ENCODE assay signal across 1 cellular context in the genomic region with DNA sequence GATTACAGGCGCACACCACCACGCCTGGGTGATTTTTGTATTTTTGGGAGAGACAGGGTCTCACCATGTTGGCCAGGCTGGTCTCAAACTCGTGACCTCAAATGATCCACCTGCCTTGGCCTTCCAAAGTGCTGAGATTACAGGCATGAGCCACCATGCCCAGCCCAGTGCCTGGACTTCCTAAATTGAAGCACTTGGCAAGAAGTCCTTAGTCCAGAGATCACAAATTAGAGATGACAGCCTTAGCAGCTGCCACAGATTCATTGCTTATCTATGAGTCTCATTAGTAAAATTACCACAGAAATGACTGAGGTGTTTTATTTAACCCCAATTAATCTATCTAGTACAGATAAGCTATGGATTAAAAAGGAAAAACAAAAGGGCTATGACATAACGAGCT.
TF ChIP-seq lines count a peak whose summit lies in the region.

No MANE protein-coding gene starts in this region.

TF ChIP-seq in K562, 482 proteins besides CTCF, POLR2A, EP300 and RAD21:
- TF ChIP-seq POLR2G (IDR thresholded peaks at IDR 0.05; ENCODE audit: low read depth, low read length) = no peak
- TF ChIP-seq ESRRB (CRISPR knock-in tag; IDR thresholded peaks at IDR 0.05; ENCODE audit: borderline replicate concordance) = no peak
- TF ChIP-seq COPS2 (conservative IDR thresholded peaks at IDR 0.05) = no peak
- TF ChIP-seq, protein P1, sequence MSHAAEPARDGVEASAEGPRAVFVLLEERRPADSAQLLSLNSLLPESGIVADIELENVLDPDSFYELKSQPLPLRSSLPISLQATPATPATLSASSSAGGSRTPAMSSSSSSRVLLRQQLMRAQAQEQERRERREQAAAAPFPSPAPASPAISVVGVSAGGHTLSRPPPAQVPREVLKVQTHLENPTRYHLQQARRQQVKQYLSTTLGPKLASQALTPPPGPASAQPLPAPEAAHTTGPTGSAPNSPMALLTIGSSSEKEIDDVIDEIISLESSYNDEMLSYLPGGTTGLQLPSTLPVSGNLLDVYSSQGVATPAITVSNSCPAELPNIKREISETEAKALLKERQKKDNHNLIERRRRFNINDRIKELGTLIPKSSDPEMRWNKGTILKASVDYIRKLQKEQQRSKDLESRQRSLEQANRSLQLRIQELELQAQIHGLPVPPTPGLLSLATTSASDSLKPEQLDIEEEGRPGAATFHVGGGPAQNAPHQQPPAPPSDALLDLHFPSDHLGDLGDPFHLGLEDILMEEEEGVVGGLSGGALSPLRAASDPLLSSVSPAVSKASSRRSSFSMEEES (CRISPR knock-in tag; IDR thresholded peaks at IDR 0.05) = 0 out of 2 replicates have a peak, but pooled peaks have one; percentile 1
